In genomic region chr3:6490487-6491327, GRCh38 we compare ENCODE assay signal across 8 cellular contexts.
DNase-seq lines count a peak whose midpoint lies in the region; TF ChIP-seq lines count a peak whose summit lies in the region.
"Not testable (repeated sequence)": the region's sequence is repeated elsewhere in the genome, so short reads cannot be mapped to it uniquely, and the experiment has no call there.

No MANE protein-coding gene starts in this region.

- H3K27me3 Mint-ChIP-seq in nephron (ENCODE audit: low read depth) = not testable (repeated sequence)

- H3K27ac Mint-ChIP-seq in nephron = not testable (repeated sequence)

- 73% methylated on average over 29 of the region's 34 CpGs for WGBS in smooth muscle cell (ENCODE audit: low lambda C conversion rate)

- H3K4me2 ChIP-seq in PC-9 (peak overlapping the region; percentile 81), smooth muscle cell (peak overlapping the region; percentile 54)

- CTCF ChIA-PET in PC-9 (lab: Charles Lee) = not testable (repeated sequence)

- H4K20me1 ChIP-seq in PC-9 (ENCODE audit: insufficient read depth); smooth muscle cell (ENCODE audit: low read depth): not testable (repeated sequence)

- H3K79me2 ChIP-seq in PC-9 (ENCODE audit: low read depth); smooth muscle cell (ENCODE audit: low read depth): not testable (repeated sequence)

- not testable (repeated sequence) for H3K27me3 ChIP-seq in HUES48 (ENCODE audit: control insufficient read depth, insufficient read depth, low read length); PC-9 (ENCODE audit: insufficient read depth, low read depth); smooth muscle cell (ENCODE audit: low read depth)

- H3K9me2 ChIP-seq in PC-9 (ENCODE audit: insufficient read depth) = not testable (repeated sequence)

- intact Hi-C loops in PC-9 (cut with micrococcal nuclease; ENCODE audit: unreplicated experiment) = not testable (repeated sequence)

- not testable (repeated sequence) for BruUV-seq in PC-9 (replicated peaks; lab: Mats Ljungman, UMichigan)

- not testable (repeated sequence) for H3K36me3 Mint-ChIP-seq in nephron (ENCODE audit: low read depth)

- peaks cover 15% of the 10 kb centered on the region; the same call in 1 of the 2 replicates for H3F3A ChIP-seq in PC-9 (ENCODE audit: insufficient read depth, low read depth)
- H3F3A ChIP-seq in smooth muscle cell (ENCODE audit: low read depth) = not testable (repeated sequence)

- POLR2A ChIA-PET in PC-9 (lab: Charles Lee; ENCODE audit: unreplicated experiment) = not testable (repeated sequence)

- H3K9me3 ChIP-seq in HUES48 (ENCODE audit: control insufficient read depth, insufficient read depth, low read length); PC-9 (ENCODE audit: insufficient read depth, low read depth); smooth muscle cell (replicated peaks; ENCODE audit: low read depth): not testable (repeated sequence)

- H3K4me1 Mint-ChIP-seq in nephron = not testable (repeated sequence)

- TF ChIP-seq CTCF in PC-9 (conservative IDR thresholded peaks at IDR 0.05); VCaP (conservative IDR thresholded peaks at IDR 0.05); fibroblast of villous mesenchyme (IDR thresholded peaks at IDR 0.05; ENCODE audit: insufficient read depth, low read depth, low read length); nephron (IDR thresholded peaks at IDR 0.05; ENCODE audit: unreplicated experiment in 3 of 3); smooth muscle cell (IDR thresholded peaks at IDR 0.05; ENCODE audit: borderline replicate concordance, insufficient read depth, poor library complexity, severe bottlenecking): not testable (repeated sequence)

- not testable (repeated sequence) for H3K27ac ChIP-seq in HUES48 (ENCODE audit: low read depth, low read length); smooth muscle cell (ENCODE audit: low read depth)
- peak overlapping the region; percentile 81 for H3K27ac ChIP-seq in PC-9
- peak overlapping the region; percentile 41 for H3K27ac ChIP-seq in VCaP

- H3K36me3 ChIP-seq in HUES48 (ENCODE audit: control insufficient read depth, insufficient read depth, low read length); PC-9 (ENCODE audit: low read depth); smooth muscle cell (ENCODE audit: low read depth): not testable (repeated sequence)

- not testable (repeated sequence) for H3K9me3 Mint-ChIP-seq in nephron

- DNase-seq in ELF-1 (ENCODE audit: low read depth, low spot score) (peak; percentile 57), NCI-H2227 (lab: John Stamatoyannopoulos, UW; ENCODE audit: unreplicated experiment) (peak; percentile 2), PC-9 (peak in 1 of 2 experiments; percentile 77), fibroblast of villous mesenchyme (ENCODE audit: low read depth) (peak; percentile 13)
- DNase-seq in smooth muscle cell (lab: John Stamatoyannopoulos, UW; ENCODE audit: unreplicated experiment) = not testable (repeated sequence)

- H3K4me3 Mint-ChIP-seq in nephron = peak overlapping the region; percentile 54 to 64 (median 55)

- not testable (repeated sequence) for H3K4me1 ChIP-seq in HUES48 (ENCODE audit: control insufficient read depth, insufficient read depth, low read length); smooth muscle cell (ENCODE audit: low read depth)
- peaks cover 15% of the 10 kb centered on the region for H3K4me1 ChIP-seq in PC-9 (replicated peaks; ENCODE audit: insufficient read depth)

- H3K4me3 ChIP-seq in HUES48 (ENCODE audit: low read depth, low read length) (peak overlapping the region; percentile 60), PC-9 (peak overlapping the region; percentile 67), fibroblast of villous mesenchyme (ENCODE audit: low read depth, low read length) (peak overlapping the region; percentile 54), smooth muscle cell (peak overlapping the region; percentile 48)

- H2AFZ ChIP-seq in PC-9 = peak overlapping the region; percentile 92
- H2AFZ ChIP-seq in smooth muscle cell (ENCODE audit: low read depth) = peak overlapping the region; percentile 75

- H3K9ac ChIP-seq in HUES48 (ENCODE audit: low read depth, low read length) = peak overlapping the region; percentile 54; the same call in 1 of the 2 replicates
- H3K9ac ChIP-seq in smooth muscle cell (ENCODE audit: low read depth) = not testable (repeated sequence)
